8 cellular contexts compared by ENCODE assay signal in genomic region chr10:77637986-77638765, GRCh38. TPM values are rescaled to one million over a fixed set of nuclear protein-coding genes. Genes with fewer than 3 reads are reported as not detected.
DNase-seq lines count a peak whose midpoint lies in the region; ATAC-seq lines count a peak whose summit lies in the region.

No MANE protein-coding gene starts in this region.

- H3K4me1 ChIP-seq in iPS-20b (ENCODE audit: insufficient read depth, low read length), result peaks cover 16% of the 10 kb centered on the region; the same call in 1 of the 2 replicates

- H3K36me3 ChIP-seq in iPS-20b (ENCODE audit: insufficient read depth, low read depth, low read length), result no peaks in the 10 kb centered on the region

- H3K27ac ChIP-seq in angular gyrus (ENCODE audit: low read depth, low read length), result peak overlapping the region; percentile 48
- no peak overlapping the region for H3K27ac ChIP-seq in iPS-20b (ENCODE audit: low read length)

- peak overlapping the region; percentile 64; the same call in 1 of the 2 replicates for H3K4me3 ChIP-seq in iPS-20b (ENCODE audit: low read length)

- DNase-seq in AG20443 (ENCODE audit: low spot score) (peak; percentile 72), ureter (ENCODE audit: low spot score) (no peak)
- peak; percentile 13 for DNase-seq in stimulated activated naive CD8-positive, alpha-beta T cell treated with anti-CD3 and anti-CD28 coated beads, Interleukin-15, Interleukin-2, amounts not matched to agents 100 U/mL and 50 U/mL, for 24 hours
- no peak for DNase-seq in activated CD8-positive, alpha-beta memory T cell treated with anti-CD3 and anti-CD28 coated beads for 24 hours

- ATAC-seq in HG03439 (IDR thresholded peaks at IDR 0.05; ENCODE audit: unreplicated experiment) (peak; percentile 28), HG03442 (IDR thresholded peaks at IDR 0.05; ENCODE audit: unreplicated experiment) (no peak)
- ATAC-seq in stimulated activated naive CD8-positive, alpha-beta T cell treated with anti-CD3 and anti-CD28 coated beads, Interleukin-15, Interleukin-2, amounts not matched to agents 100 U/mL and 50 U/mL, for 24 hours, result peak; percentile 11

- H3K9me3 ChIP-seq in iPS-20b (ENCODE audit: insufficient read depth, low read depth, low read length), result peaks cover 2% of the 10 kb centered on the region; the same call in 1 of the 2 replicates

- H3K9ac ChIP-seq in iPS-20b (ENCODE audit: low read depth, low read length), result no peak overlapping the region

- H3K27me3 ChIP-seq in iPS-20b (ENCODE audit: insufficient read depth, low read length), result peaks cover 83% of the 10 kb centered on the region

RNA-seq across cellular contexts. Expression of gene KCNMA1, which starts 0.6 kb away (rescaled TPM):
- 87.9 TPM for total RNA-seq in ureter

Comparison
In these comparisons a context has a peak if more than half of its experiments do, and no peak if none do; other contexts are left out.
1. DNase-seq: peak in AG20443 (single experiment) and stimulated activated naive CD8-positive, alpha-beta T cell treated with anti-CD3 and anti-CD28 coated beads, Interleukin-15, Interleukin-2, amounts not matched to agents 100 U/mL and 50 U/mL, for 24 hours (single experiment); none in ureter (single experiment) and activated CD8-positive, alpha-beta memory T cell treated with anti-CD3 and anti-CD28 coated beads for 24 hours (single experiment).